ENCODE assay signal across 9 cellular contexts in the genomic region with DNA sequence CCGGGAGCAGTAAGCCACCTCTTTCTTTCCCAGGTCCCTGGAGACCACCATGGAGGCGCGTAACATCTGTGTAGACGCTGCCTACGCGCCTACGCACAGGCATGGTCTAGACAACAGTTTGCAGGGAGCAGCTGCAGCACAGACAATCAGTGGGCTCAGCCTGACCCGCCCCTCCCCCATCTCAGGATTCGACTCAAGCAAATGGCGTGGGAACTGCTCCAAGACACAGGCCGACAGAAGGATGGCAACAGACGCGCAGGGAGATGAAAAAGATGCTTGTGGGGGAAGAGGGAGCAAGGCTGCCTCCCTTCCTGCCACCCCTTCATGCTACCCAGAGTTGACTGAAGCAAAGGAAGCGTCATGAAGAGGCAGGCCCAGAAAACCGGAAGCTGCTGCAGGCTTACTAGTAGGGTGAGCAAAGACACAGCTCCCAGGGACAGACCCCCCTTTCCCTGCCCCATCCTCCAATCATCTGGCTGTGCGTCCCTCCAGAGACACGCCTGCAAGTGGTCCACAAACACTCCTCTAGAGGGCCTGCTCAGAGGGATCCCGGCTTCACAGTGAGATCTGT. TPM values are rescaled to one million over a fixed set of nuclear protein-coding genes. Genes with fewer than 3 reads are reported as not detected.
A peak's percentile ranks its signal among the peaks of the same experiment; 100 is the strongest.
DNase-seq lines count a peak whose midpoint lies in the region; ATAC-seq and TF ChIP-seq lines count a peak whose summit lies in the region.
"Had no signal": no experiment of that assay in that cellular context is flagged by ENCODE, and none has a peak within 500 bp of the region (broad histone marks: within the 10 kb centered on the region; RNA-seq: fewer than 3 reads in every experiment).

No MANE protein-coding gene starts in this region.

- peaks cover 55% of the 10 kb centered on the region for H3K4me1 Mint-ChIP-seq in activated CD4-positive, alpha-beta T cell treated with anti-CD3 and anti-CD28 coated beads, Interleukin-2, amount 10 ng/mL, durations not matched to agents 7 days and 5 days
- peaks cover 35 to 36% of the 10 kb centered on the region in 2 donors for H3K4me1 Mint-ChIP-seq in effector memory CD8-positive, alpha-beta T cell (ENCODE audit: low read depth in 2 of 2)
- H3K4me1 Mint-ChIP-seq in nephron progenitor cell, result peaks cover 55% of the 10 kb centered on the region

- H3K9me3 Mint-ChIP-seq in activated CD4-positive, alpha-beta T cell treated with anti-CD3 and anti-CD28 coated beads, Interleukin-2, amount 10 ng/mL, durations not matched to agents 7 days and 5 days, result no peaks in the 10 kb centered on the region
- no peaks in the 10 kb centered on the region for H3K9me3 Mint-ChIP-seq in effector memory CD8-positive, alpha-beta T cell
- H3K9me3 Mint-ChIP-seq in nephron progenitor cell, result no peaks in the 10 kb centered on the region

- WGBS in IMR-90 (ENCODE audit: extremely low coverage in 2 of 2, insufficient read length in 1 of 2), 2 experiments, result 34% methylated on average over 8 of the region's 18 CpGs; no CpG with 5 or more reads in 1 of the 2 experiments

- peak overlapping the region; percentile 54 for H4K5ac ChIP-seq in IMR-90 (ENCODE audit: low read depth, low read length)

- peak overlapping the region; percentile 8; the same call in 1 of the 2 replicates for H3K9ac ChIP-seq in IMR-90 (ENCODE audit: low read depth, low read length)

- no peak for TF ChIP-seq POLR2A in IMR-90 (IDR thresholded peaks at IDR 0.05; ENCODE audit: low read depth, low read length)

- peaks cover 10% of the 10 kb centered on the region; the same call in 1 of the 2 replicates for H4K20me1 ChIP-seq in IMR-90 (ENCODE audit: insufficient read depth, low read length)

- BruUV-seq in IMR-90 (replicated peaks; lab: Mats Ljungman, UMichigan), result no TSS peak

- H3K4me1 ChIP-seq in IMR-90 (ENCODE audit: control insufficient read depth, insufficient read depth, low read length), result peaks cover 10% of the 10 kb centered on the region

- H3K9me3 ChIP-seq in IMR-90 (ENCODE audit: control insufficient read depth, insufficient read depth, low read length), result no peaks in the 10 kb centered on the region

- H2BK5ac ChIP-seq in IMR-90 (ENCODE audit: low read depth, low read length, poor library complexity, severe bottlenecking), result peak overlapping the region; percentile 68

- POLR2A ChIA-PET in IMR-90 (lab: Charles Lee; ENCODE audit: unreplicated experiment), result no interaction called here
- POLR2A ChIA-PET in activated CD4-positive, alpha-beta T cell treated with anti-CD3 and anti-CD28 coated beads, Interleukin-2, amount 10 ng/mL, durations not matched to agents 7 days and 5 days (lab: Charles Lee), result interaction anchor here (0.7 to 1.4 kb wide), 3 partner anchors 16 to 46 kb away, joined by 3 to 5 read pairs (median 4); no protein-coding TSS in a partner anchor

- peak overlapping the region; percentile 29 for H2AK5ac ChIP-seq in IMR-90 (ENCODE audit: low read depth, low read length)

- dilution Hi-C loops in IMR-90 (cut with HindIII; ENCODE audit: low sequenced_read_pairs, unreplicated experiment), result no loop called here

- no peaks in the 10 kb centered on the region for H3K27me3 ChIP-seq in IMR-90 (ENCODE audit: control insufficient read depth, insufficient read depth, low read length)

- H2BK20ac ChIP-seq in IMR-90 (ENCODE audit: low read depth, low read length), result peak overlapping the region; percentile 23; the same call in 1 of the 2 replicates

- peak overlapping the region; percentile 48 to 72; a peak in 3 of 4 replicates for H4K8ac ChIP-seq in IMR-90 (ENCODE audit: low read depth in 2 of 2, low read length in 2 of 2)

- intact Hi-C loops in IMR-90 (cut with micrococcal nuclease), result loop anchor here (5.0 kb wide), 1 partner anchor 44 kb away; the partner anchor contains the start of gene EVA1B

- peak overlapping the region; percentile 3; the same call in 1 of the 2 replicates for H2BK120ac ChIP-seq in IMR-90 (ENCODE audit: low read depth, low read length)

- no peaks in the 10 kb centered on the region for H3K27me3 Mint-ChIP-seq in activated CD4-positive, alpha-beta T cell treated with anti-CD3 and anti-CD28 coated beads, Interleukin-2, amount 10 ng/mL, durations not matched to agents 7 days and 5 days
- no peaks in the 10 kb centered on the region for H3K27me3 Mint-ChIP-seq in effector memory CD8-positive, alpha-beta T cell
- peaks cover 2% of the 10 kb centered on the region for H3K27me3 Mint-ChIP-seq in nephron progenitor cell (ENCODE audit: low read depth, poor library complexity)

- H3K27ac Mint-ChIP-seq in activated CD4-positive, alpha-beta T cell treated with anti-CD3 and anti-CD28 coated beads, Interleukin-2, amount 10 ng/mL, durations not matched to agents 7 days and 5 days, result peak overlapping the region; percentile 93
- peak overlapping the region; percentile 79 to 86 for H3K27ac Mint-ChIP-seq in effector memory CD8-positive, alpha-beta T cell
- peak overlapping the region; percentile 96 for H3K27ac Mint-ChIP-seq in nephron progenitor cell

- ATAC-seq in IMR-90 (ENCODE audit: low read depth), result peak; percentile 64
- ATAC-seq in effector memory CD8-positive, alpha-beta T cell (replicated peaks), result peak; percentile 78
- ATAC-seq in GM18870 (IDR thresholded peaks at IDR 0.05; ENCODE audit: unreplicated experiment), result no peak
- ATAC-seq in GM21717 (IDR thresholded peaks at IDR 0.05; ENCODE audit: unreplicated experiment), result no peak
- no peak for ATAC-seq in HG03520 (IDR thresholded peaks at IDR 0.05; ENCODE audit: unreplicated experiment)
- ATAC-seq: left colon had no signal

- peaks cover 6 to 77% of the 10 kb centered on the region in 2 experiments; a peak in 2 of 4 replicates for H3K79me1 ChIP-seq in IMR-90 (ENCODE audit: low read depth in 1 of 2, low read length in 2 of 2)

- peak overlapping the region; percentile 7 for H3K14ac ChIP-seq in IMR-90 (replicated peaks; ENCODE audit: low read depth, low read length)

- H4K91ac ChIP-seq in IMR-90 (ENCODE audit: insufficient read depth, low read depth, low read length), result peak overlapping the region; percentile 72

- H2BK15ac ChIP-seq in IMR-90 (ENCODE audit: low read depth, low read length), result no peak overlapping the region; the same call in 2 of the 3 replicates

- in situ Hi-C loops in IMR-90 (cut with MboI; ENCODE audit: low sequenced_read_pairs), result no loop called here

- DNase-seq in IMR-90, result peak; percentile 75
- DNase-seq in activated CD4-positive, alpha-beta T cell treated with anti-CD3 and anti-CD28 coated beads, Interleukin-2, amount 10 ng/mL, durations not matched to agents 7 days and 5 days, result peak; percentile 79
- DNase-seq in effector memory CD8-positive, alpha-beta T cell, result peak; percentile 30 to 38 (median 37)
- peak; percentile 57 for DNase-seq in nephron progenitor cell
- DNase-seq in DMS153 treated with DMSO at 0.1 percent for 48 hours (lab: John Stamatoyannopoulos, UW; ENCODE audit: unreplicated experiment), result no peak

- peak overlapping the region; percentile 80 for H2AK9ac ChIP-seq in IMR-90 (replicated peaks; ENCODE audit: low read depth, low read length, poor library complexity)

- H3K4ac ChIP-seq in IMR-90 (ENCODE audit: low read depth, low read length), result peak overlapping the region; percentile 20

- peak overlapping the region; percentile 14 for H3K4me2 ChIP-seq in IMR-90 (ENCODE audit: low read depth, low read length)

- H3K56ac ChIP-seq in IMR-90 (ENCODE audit: extremely low read depth, insufficient read depth, low read length), result no peak overlapping the region

- peak; percentile 20; the same call in 1 of the 2 replicates for TF ChIP-seq CTCF in IMR-90 (conservative IDR thresholded peaks at IDR 0.05; ENCODE audit: low read depth, low read length)
- TF ChIP-seq CTCF in nephron progenitor cell (IDR thresholded peaks at IDR 0.05), result no peak

- peak overlapping the region; percentile 67 for H3K27ac ChIP-seq in IMR-90 (ENCODE audit: insufficient read depth, low read length)

- peak overlapping the region; percentile 78 for H2AFZ ChIP-seq in IMR-90 (replicated peaks; ENCODE audit: low read length, poor library complexity)

- peaks cover 21% of the 10 kb centered on the region for H3K36me3 ChIP-seq in IMR-90 (ENCODE audit: control insufficient read depth, insufficient read depth, low read length)

- no peak for TF ChIP-seq RAD21 in IMR-90 (IDR thresholded peaks at IDR 0.05; ENCODE audit: low read length)

- CTCF ChIA-PET in IMR-90 (lab: Yijun Ruan, JAX), result interaction anchor here (0.9 to 1.4 kb wide), 3 partner anchors 16 to 43 kb away, joined by 3 to 6 read pairs (median 5); no protein-coding TSS in a partner anchor
- CTCF ChIA-PET in activated CD4-positive, alpha-beta T cell treated with anti-CD3 and anti-CD28 coated beads, Interleukin-2, amount 10 ng/mL, durations not matched to agents 7 days and 5 days (lab: Charles Lee), result interaction anchor here (0.6 to 4.6 kb wide), 9 partner anchors 9 to 148 kb away, joined by 3 to 42 read pairs (median 5); partner anchors contain the start of gene SH3D21

- peak overlapping the region; percentile 14; the same call in 1 of the 2 replicates for H3K18ac ChIP-seq in IMR-90 (ENCODE audit: low read depth, low read length)

- H3K9me1 ChIP-seq in IMR-90 (ENCODE audit: insufficient read depth, low read length), result peaks cover 19% of the 10 kb centered on the region

- H3K36me3 Mint-ChIP-seq in activated CD4-positive, alpha-beta T cell treated with anti-CD3 and anti-CD28 coated beads, Interleukin-2, amount 10 ng/mL, durations not matched to agents 7 days and 5 days (ENCODE audit: low read depth), result peaks cover 43% of the 10 kb centered on the region
- H3K36me3 Mint-ChIP-seq in effector memory CD8-positive, alpha-beta T cell (ENCODE audit: insufficient read depth), result peaks cover 32% of the 10 kb centered on the region
- peaks cover 19% of the 10 kb centered on the region for H3K36me3 Mint-ChIP-seq in nephron progenitor cell (ENCODE audit: low read depth)

- H3K23ac ChIP-seq in IMR-90 (ENCODE audit: low read depth, low read length), result peak overlapping the region; percentile 79

- peak overlapping the region; percentile 51 for H3K4me3 Mint-ChIP-seq in activated CD4-positive, alpha-beta T cell treated with anti-CD3 and anti-CD28 coated beads, Interleukin-2, amount 10 ng/mL, durations not matched to agents 7 days and 5 days
- H3K4me3 Mint-ChIP-seq in effector memory CD8-positive, alpha-beta T cell, result peak overlapping the region in 1 of 2 donors; percentile 36
- peak overlapping the region; percentile 19 for H3K4me3 Mint-ChIP-seq in nephron progenitor cell

- no peak overlapping the region for H3K4me3 ChIP-seq in IMR-90 (ENCODE audit: insufficient read depth, low read depth, low read length)

RNA-seq across cellular contexts. Expression of gene STK40, which starts 19.5 kb away (rescaled TPM):
- 13.9 and 16.0 TPM in 2 replicates for total RNA-seq in IMR-90 (2012; rRNA removed)
- 29.9 and 30.6 TPM in 2 replicates for polyA plus RNA-seq in IMR-90 (2012; rRNA removed)
- 19.7 and 29.3 TPM in 2 replicates for polyA plus RNA-seq in IMR-90 (2012; cell fraction: cytosol; rRNA removed)
- 49.8 and 78.6 TPM in 2 replicates for polyA plus RNA-seq in IMR-90 (2012; cell fraction: nucleus; rRNA removed; ENCODE audit: low replicate concordance)
- total RNA-seq in activated CD4-positive, alpha-beta T cell treated with anti-CD3 and anti-CD28 coated beads, Interleukin-2, amount 10 ng/mL, durations not matched to agents 7 days and 5 days, result 10 to 100 TPM; 53.7 to 59.1 TPM

RNA-seq across cellular contexts. Expression of gene LSM10, which starts 31.5 kb away (rescaled TPM):
- total RNA-seq in IMR-90 (2012; rRNA removed), result 10.3 and 11.7 TPM in 2 replicates
- polyA plus RNA-seq in IMR-90 (2012; rRNA removed), result 78.9 and 94.1 TPM in 2 replicates
- polyA plus RNA-seq in IMR-90 (2012; cell fraction: cytosol; rRNA removed), result 66.7 and 93.2 TPM in 2 replicates
- polyA plus RNA-seq in IMR-90 (2012; cell fraction: nucleus; rRNA removed; ENCODE audit: low replicate concordance), result 24.5 and 29.7 TPM in 2 replicates
- total RNA-seq in activated CD4-positive, alpha-beta T cell treated with anti-CD3 and anti-CD28 coated beads, Interleukin-2, amount 10 ng/mL, durations not matched to agents 7 days and 5 days, result 10 to 100 TPM; 39.3 to 39.4 TPM

RNA-seq across cellular contexts. Expression of gene EVA1B, which starts 42.7 kb away (rescaled TPM):
- total RNA-seq in IMR-90 (2012; rRNA removed), result 49.8 and 63.3 TPM in 2 replicates
- 64.6 and 147 TPM in 2 replicates for polyA plus RNA-seq in IMR-90 (2012; rRNA removed)
- 167 and 245 TPM in 2 replicates for polyA plus RNA-seq in IMR-90 (2012; cell fraction: cytosol; rRNA removed)
- 42.8 and 99.5 TPM in 2 replicates for polyA plus RNA-seq in IMR-90 (2012; cell fraction: nucleus; rRNA removed; ENCODE audit: low replicate concordance)
- 1 to 10 TPM; 7.3 to 9.3 TPM for total RNA-seq in activated CD4-positive, alpha-beta T cell treated with anti-CD3 and anti-CD28 coated beads, Interleukin-2, amount 10 ng/mL, durations not matched to agents 7 days and 5 days

Comparison
In these comparisons a context has a peak if more than half of its experiments do, and no peak if none do; other contexts are left out.
1. ATAC-seq: peak in IMR-90 (single experiment) and effector memory CD8-positive, alpha-beta T cell (single experiment); none in GM18870 (single experiment), GM21717 (single experiment) and HG03520 (single experiment).
2. Peak in every context shown above with its lines, with median percentiles within 50 percentile points of each other: H3K27ac Mint-ChIP-seq.